16 cellular contexts compared by ENCODE assay signal in the genomic region with DNA sequence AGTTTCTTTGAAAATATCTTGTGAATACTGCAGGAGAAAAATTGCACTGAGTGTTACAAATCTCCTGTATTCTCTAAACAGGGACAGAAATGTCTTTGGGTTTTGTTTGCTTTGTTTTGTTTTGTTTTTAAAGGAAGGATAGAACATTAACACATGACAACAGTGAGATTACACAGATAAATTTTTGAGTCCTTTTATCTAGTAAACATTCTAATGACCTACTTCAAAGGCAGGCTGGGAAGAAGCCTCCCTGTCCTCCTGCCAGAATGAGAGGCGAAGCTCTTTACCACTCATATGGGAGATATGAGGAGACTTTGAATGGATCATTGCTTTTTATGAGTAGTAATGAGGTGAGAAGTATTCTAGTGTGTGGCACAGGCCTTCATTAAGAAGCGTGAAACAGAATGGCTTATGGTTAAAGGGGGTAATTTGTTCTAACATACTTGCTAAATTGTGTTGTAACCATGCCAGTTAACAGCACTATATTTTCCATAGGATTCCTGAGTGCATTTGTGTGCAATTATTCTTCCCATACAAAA.
"Had no signal": no experiment of that assay in that cellular context is flagged by ENCODE, and none has a peak within 500 bp of the region (broad histone marks: within the 10 kb centered on the region; RNA-seq: fewer than 3 reads in every experiment).

No MANE protein-coding gene starts in this region.

- DNase-seq: activated CD4-positive, alpha-beta T cell treated with anti-CD3 and anti-CD28 coated beads, Interleukin-2, amount 50 U/mL, for 1 hour; activated CD4-positive, CD25-positive, alpha-beta regulatory T cell; activated T-cell treated with anti-CD3 and anti-CD28 coated beads for 4 hours; amniotic stem cell; body of pancreas; central memory CD4-positive, alpha-beta T cell; cortex of kidney; effector CD8-positive, alpha-beta T cell; hippocampal formation; nucleus accumbens; stimulated activated CD4-positive, alpha-beta T cell treated with anti-CD3 and anti-CD28 coated beads, Interleukin-4, amount 100 ng/mL, for 1 hour; stimulated activated CD8-positive, alpha-beta memory T cell treated with anti-CD3 and anti-CD28 coated beads, Interleukin-4, amount 100 ng/mL, for 48 hours; stimulated activated naive CD8-positive, alpha-beta T cell treated with anti-CD3 and anti-CD28 coated beads, Interleukin-15, Interleukin-2, amounts not matched to agents 100 U/mL and 50 U/mL, for 24 hours; testis had no signal

- H3K4me3 ChIP-seq: body of pancreas, testis had no signal

- H3K4me1 ChIP-seq: body of pancreas, testis had no signal

- H3K9me3 ChIP-seq: body of pancreas, testis had no signal

- ATAC-seq: activated T-helper 17 cell treated with anti-CD3 and anti-CD28 coated beads, Interleukin-2, amount 50 U/mL, for 72 hours; body of pancreas; natural killer cell treated with Interleukin-12 subunit alpha and Interleukin-12 subunit beta and Interleukin-15 and Interleukin-18, amount 100 ng/mL, for 72 hours; stimulated activated naive CD8-positive, alpha-beta T cell treated with anti-CD3 and anti-CD28 coated beads, Interleukin-15, Interleukin-2, amounts not matched to agents 100 U/mL and 50 U/mL, for 24 hours had no signal

- H3K27me3 ChIP-seq: body of pancreas, testis had no signal

- H3K27ac ChIP-seq: body of pancreas had no signal
